ENCODE assay signal across 12 cellular contexts in genomic region chr16:1154291-1154886, GRCh38. TPM values are rescaled to one million over a fixed set of nuclear protein-coding genes. Genes with fewer than 3 reads are reported as not detected.
DNase-seq lines count a peak whose midpoint lies in the region; ATAC-seq, FAIRE-seq and TF ChIP-seq lines count a peak whose summit lies in the region.
"Had no signal": no experiment of that assay in that cellular context is flagged by ENCODE, and none has a peak within 500 bp of the region (broad histone marks: within the 10 kb centered on the region; RNA-seq: fewer than 3 reads in every experiment).

No MANE protein-coding gene starts in this region.

- no peak for TF ChIP-seq POLR2A in endothelial cell of umbilical vein (IDR thresholded peaks at IDR 0.05; ENCODE audit: low read depth, low read length)

- DNase-seq in activated T-cell treated with anti-CD3 and anti-CD28 coated beads, Interleukin-2, amount 50 U/mL, for 4 hours, result no peak
- no peak for DNase-seq in activated T-cell treated with anti-CD3 and anti-CD28 coated beads, Interleukin-2, amount 50 U/mL, for 72 hours
- DNase-seq in endothelial cell of umbilical vein (ENCODE audit: low read depth, low spot score) (no peak), type B pancreatic cell (ENCODE audit: extremely low spot score, unreplicated experiment) (no peak), HuH-7 (ENCODE audit: low spot score) (no peak)
- no peak for DNase-seq in activated CD4-positive, alpha-beta memory T cell treated with anti-CD3 and anti-CD28 coated beads, Interleukin-2, amount 10 ng/mL, durations not matched to agents 7 days and 5 days
- DNase-seq: left lung, NCI-H446 had no signal

- H3K9ac ChIP-seq in endothelial cell of umbilical vein (replicated peaks; ENCODE audit: extremely low read depth, insufficient read depth, low read length) (no peak overlapping the region), mucosa of stomach (ENCODE audit: low read length) (peak overlapping the region; percentile 39)

- no peak overlapping the region for H3K4me2 ChIP-seq in endothelial cell of umbilical vein (ENCODE audit: insufficient read depth, low read length)

- H3K4me1 ChIP-seq in endothelial cell of umbilical vein (ENCODE audit: control insufficient read depth, extremely low read depth, insufficient read depth, low read length) (no peaks in the 10 kb centered on the region), mucosa of stomach (ENCODE audit: control insufficient read depth, insufficient read depth, low read length) (peaks cover 25% of the 10 kb centered on the region)

- no peaks in the 10 kb centered on the region for H3K36me3 Mint-ChIP-seq in activated T-cell treated with anti-CD3 and anti-CD28 coated beads, Interleukin-2, amount 50 U/mL, for 4 hours (ENCODE audit: insufficient read depth)
- no peaks in the 10 kb centered on the region for H3K36me3 Mint-ChIP-seq in activated T-cell treated with anti-CD3 and anti-CD28 coated beads, Interleukin-2, amount 50 U/mL, for 72 hours (ENCODE audit: insufficient read depth in 2 of 2)
- H3K36me3 Mint-ChIP-seq in type B pancreatic cell, result no peaks in the 10 kb centered on the region
- H3K36me3 Mint-ChIP-seq in activated CD4-positive, alpha-beta memory T cell treated with anti-CD3 and anti-CD28 coated beads, Interleukin-2, amount 10 ng/mL, durations not matched to agents 7 days and 5 days (ENCODE audit: low read depth), result no peaks in the 10 kb centered on the region

- no peak overlapping the region for H3K4me3 ChIP-seq in endothelial cell of umbilical vein (replicated peaks in 1 of 3; ENCODE audit: insufficient read depth in 1 of 3, low read depth in 1 of 3, low read length in 3 of 3)
- no peak overlapping the region for H3K4me3 ChIP-seq in mucosa of stomach (ENCODE audit: low read length)
- H3K4me3 ChIP-seq: left lung had no signal

- CTCF ChIA-PET in endothelial cell of umbilical vein (lab: Charles Lee), result no interaction called here
- CTCF ChIA-PET in activated CD4-positive, alpha-beta memory T cell treated with anti-CD3 and anti-CD28 coated beads, Interleukin-2, amount 10 ng/mL, durations not matched to agents 7 days and 5 days (lab: Charles Lee), result no interaction called here

- H3K9me3 Mint-ChIP-seq in activated T-cell treated with anti-CD3 and anti-CD28 coated beads, Interleukin-2, amount 50 U/mL, for 4 hours, result no peaks in the 10 kb centered on the region
- no peaks in the 10 kb centered on the region for H3K9me3 Mint-ChIP-seq in activated T-cell treated with anti-CD3 and anti-CD28 coated beads, Interleukin-2, amount 50 U/mL, for 72 hours
- H3K9me3 Mint-ChIP-seq in type B pancreatic cell, result no peaks in the 10 kb centered on the region
- H3K9me3 Mint-ChIP-seq in activated CD4-positive, alpha-beta memory T cell treated with anti-CD3 and anti-CD28 coated beads, Interleukin-2, amount 10 ng/mL, durations not matched to agents 7 days and 5 days, result no peaks in the 10 kb centered on the region

- POLR2A ChIA-PET in endothelial cell of umbilical vein (lab: Charles Lee), result no interaction called here
- POLR2A ChIA-PET in activated CD4-positive, alpha-beta memory T cell treated with anti-CD3 and anti-CD28 coated beads, Interleukin-2, amount 10 ng/mL, durations not matched to agents 7 days and 5 days (lab: Charles Lee), result no interaction called here

- no peaks in the 10 kb centered on the region for H3K79me2 ChIP-seq in endothelial cell of umbilical vein (ENCODE audit: control insufficient read depth, insufficient read depth, low read length)

- no peak for ATAC-seq in activated T-cell treated with anti-CD3 and anti-CD28 coated beads, Interleukin-2, amount 50 U/mL, for 4 hours
- ATAC-seq in activated T-cell treated with anti-CD3 and anti-CD28 coated beads, Interleukin-2, amount 50 U/mL, for 72 hours (replicated peaks in 1 of 2), result no peak
- no peak for ATAC-seq in HG03045 (IDR thresholded peaks at IDR 0.05; ENCODE audit: unreplicated experiment)
- ATAC-seq: left lung had no signal

- H3K36me3 ChIP-seq in endothelial cell of umbilical vein (ENCODE audit: control insufficient read depth in 2 of 2, extremely low read depth in 1 of 2, insufficient read depth in 2 of 2, low read length in 2 of 2), result no peaks in the 10 kb centered on the region
- no peaks in the 10 kb centered on the region for H3K36me3 ChIP-seq in mucosa of stomach (ENCODE audit: control insufficient read depth, insufficient read depth, low read length)
- H3K36me3 ChIP-seq: left lung had no signal

- H3K27ac Mint-ChIP-seq in activated T-cell treated with anti-CD3 and anti-CD28 coated beads, Interleukin-2, amount 50 U/mL, for 72 hours, result no peak overlapping the region
- H3K27ac Mint-ChIP-seq in type B pancreatic cell, result no peak overlapping the region
- no peak overlapping the region for H3K27ac Mint-ChIP-seq in activated CD4-positive, alpha-beta memory T cell treated with anti-CD3 and anti-CD28 coated beads, Interleukin-2, amount 10 ng/mL, durations not matched to agents 7 days and 5 days

- intact Hi-C loops in endothelial cell of umbilical vein (cut with micrococcal nuclease), result no loop called here

- H4K20me1 ChIP-seq in endothelial cell of umbilical vein (replicated peaks; ENCODE audit: control insufficient read depth, extremely low read depth, insufficient read depth, low read length), result no peaks in the 10 kb centered on the region

- peaks cover 5% of the 10 kb centered on the region for H3K4me1 Mint-ChIP-seq in activated T-cell treated with anti-CD3 and anti-CD28 coated beads, Interleukin-2, amount 50 U/mL, for 4 hours (ENCODE audit: low read depth)
- peaks cover 5% of the 10 kb centered on the region for H3K4me1 Mint-ChIP-seq in activated T-cell treated with anti-CD3 and anti-CD28 coated beads, Interleukin-2, amount 50 U/mL, for 72 hours (ENCODE audit: low read depth)
- peaks cover 6% of the 10 kb centered on the region for H3K4me1 Mint-ChIP-seq in type B pancreatic cell (ENCODE audit: unreplicated experiment)
- no peaks in the 10 kb centered on the region for H3K4me1 Mint-ChIP-seq in activated CD4-positive, alpha-beta memory T cell treated with anti-CD3 and anti-CD28 coated beads, Interleukin-2, amount 10 ng/mL, durations not matched to agents 7 days and 5 days

- H3K9me3 ChIP-seq in endothelial cell of umbilical vein (replicated peaks; ENCODE audit: control insufficient read depth, insufficient read depth, low read length) (no peaks in the 10 kb centered on the region), mucosa of stomach (ENCODE audit: control insufficient read depth, low read length) (no peaks in the 10 kb centered on the region)
- H3K9me3 ChIP-seq: left lung had no signal

- H3K9me1 ChIP-seq in endothelial cell of umbilical vein (replicated peaks; ENCODE audit: control insufficient read depth, extremely low read depth, insufficient read depth, low read length), result no peaks in the 10 kb centered on the region

- peak overlapping the region; percentile 11 for H3K4me3 Mint-ChIP-seq in activated T-cell treated with anti-CD3 and anti-CD28 coated beads, Interleukin-2, amount 50 U/mL, for 4 hours
- peak overlapping the region in 1 of 2 donors; percentile 22 for H3K4me3 Mint-ChIP-seq in activated T-cell treated with anti-CD3 and anti-CD28 coated beads, Interleukin-2, amount 50 U/mL, for 72 hours
- peak overlapping the region; percentile 79 for H3K4me3 Mint-ChIP-seq in type B pancreatic cell
- H3K4me3 Mint-ChIP-seq in activated CD4-positive, alpha-beta memory T cell treated with anti-CD3 and anti-CD28 coated beads, Interleukin-2, amount 10 ng/mL, durations not matched to agents 7 days and 5 days, result no peak overlapping the region

- peaks cover 16% of the 10 kb centered on the region for H3K27me3 Mint-ChIP-seq in activated T-cell treated with anti-CD3 and anti-CD28 coated beads, Interleukin-2, amount 50 U/mL, for 4 hours (ENCODE audit: low read depth)
- H3K27me3 Mint-ChIP-seq in activated T-cell treated with anti-CD3 and anti-CD28 coated beads, Interleukin-2, amount 50 U/mL, for 72 hours (ENCODE audit: low read depth), result peaks cover 7% of the 10 kb centered on the region
- H3K27me3 Mint-ChIP-seq in type B pancreatic cell, result peaks cover 7% of the 10 kb centered on the region
- peaks cover 8% of the 10 kb centered on the region for H3K27me3 Mint-ChIP-seq in activated CD4-positive, alpha-beta memory T cell treated with anti-CD3 and anti-CD28 coated beads, Interleukin-2, amount 10 ng/mL, durations not matched to agents 7 days and 5 days

- H2AFZ ChIP-seq in endothelial cell of umbilical vein (ENCODE audit: low read depth, low read length), result no peak overlapping the region

- peaks cover 16 to 22% of the 10 kb centered on the region in 2 experiments for H3K27me3 ChIP-seq in endothelial cell of umbilical vein (ENCODE audit: control insufficient read depth in 2 of 2, insufficient read depth in 2 of 2, low read length in 2 of 2)
- H3K27me3 ChIP-seq in mucosa of stomach (ENCODE audit: control insufficient read depth, insufficient read depth, low read length), result peaks cover 47% of the 10 kb centered on the region

- dilution Hi-C loops in endothelial cell of umbilical vein (cut with MboI; ENCODE audit: extremely low pct_ligation_motif_present, low sequenced_read_pairs), result no loop called here

- BruUV-seq in endothelial cell of umbilical vein (replicated peaks; lab: Mats Ljungman, UMichigan), result no TSS peak

- TF ChIP-seq CTCF in endothelial cell of umbilical vein (IDR thresholded peaks at IDR 0.05; ENCODE audit: extremely low read depth in 1 of 2, insufficient read depth in 1 of 2, low read depth in 1 of 2, low read length in 2 of 2) (no peak), type B pancreatic cell (conservative IDR thresholded peaks at IDR 0.05) (no peak)

- no peak for FAIRE-seq in endothelial cell of umbilical vein (lab: Jason Lieb, UNC)

- H3K27ac ChIP-seq in endothelial cell of umbilical vein (ENCODE audit: insufficient read depth, low read depth, low read length), result no peak overlapping the region
- H3K27ac ChIP-seq: left lung had no signal

RNA-seq across cellular contexts. Expression of gene CACNA1H, which starts 1.5 kb away (rescaled TPM):
- under 1 TPM; 0.34 to 0.51 (median 0.41) TPM for total RNA-seq in activated T-cell treated with anti-CD3 and anti-CD28 coated beads, Interleukin-2, amount 50 U/mL, for 4 hours
- under 1 TPM; 0.48 to 0.79 TPM for total RNA-seq in activated T-cell treated with anti-CD3 and anti-CD28 coated beads, Interleukin-2, amount 50 U/mL, for 72 hours
- total RNA-seq in endothelial cell of umbilical vein, result not detected in 2 replicates
- 0.03 and 0.05 TPM in 2 replicates for polyA plus RNA-seq in endothelial cell of umbilical vein
- 0.01 and 0.03 TPM in 2 replicates for polyA plus RNA-seq in endothelial cell of umbilical vein (2011; cell fraction: cytosol; rRNA removed)
- 0.08 and 0.31 TPM in 2 replicates for polyA plus RNA-seq in endothelial cell of umbilical vein (2011; cell fraction: nucleus; rRNA removed)
- polyA plus RNA-seq in endothelial cell of umbilical vein (2012), result 0.01 and 0.53 TPM in 2 replicates
- not detected in 2 replicates for polyA minus RNA-seq in endothelial cell of umbilical vein
- not detected for polyA minus RNA-seq in endothelial cell of umbilical vein (2011; cell fraction: cytosol; rRNA and poly(A)+ RNA removed)
- 0.05 TPM in 1 of 2 replicates, not detected in the other for polyA minus RNA-seq in endothelial cell of umbilical vein (2011; cell fraction: nucleus; rRNA and poly(A)+ RNA removed)
- 23.2 and 38.1 TPM in 2 replicates for total RNA-seq in type B pancreatic cell (ENCODE audit: low replicate concordance)
- total RNA-seq in activated CD4-positive, alpha-beta memory T cell treated with anti-CD3 and anti-CD28 coated beads, Interleukin-2, amount 10 ng/mL, durations not matched to agents 7 days and 5 days, result under 1 TPM; 0.58 to 0.83 TPM

RNA-seq across cellular contexts. Expression of gene C1QTNF8, which starts 58.3 kb away (rescaled TPM):
- total RNA-seq in activated T-cell treated with anti-CD3 and anti-CD28 coated beads, Interleukin-2, amount 50 U/mL, for 4 hours, result not detected
- total RNA-seq in activated T-cell treated with anti-CD3 and anti-CD28 coated beads, Interleukin-2, amount 50 U/mL, for 72 hours, result not detected
- not detected in 2 replicates for total RNA-seq in endothelial cell of umbilical vein
- not detected in 2 replicates for polyA plus RNA-seq in endothelial cell of umbilical vein
- polyA plus RNA-seq in endothelial cell of umbilical vein (2011; cell fraction: cytosol; rRNA removed), result not detected in 2 replicates
- not detected in 2 replicates for polyA plus RNA-seq in endothelial cell of umbilical vein (2011; cell fraction: nucleus; rRNA removed)
- not detected in 2 replicates for polyA plus RNA-seq in endothelial cell of umbilical vein (2012)
- polyA minus RNA-seq in endothelial cell of umbilical vein, result not detected in 2 replicates
- not detected for polyA minus RNA-seq in endothelial cell of umbilical vein (2011; cell fraction: cytosol; rRNA and poly(A)+ RNA removed)
- not detected in 2 replicates for polyA minus RNA-seq in endothelial cell of umbilical vein (2011; cell fraction: nucleus; rRNA and poly(A)+ RNA removed)
- not detected in 2 replicates for total RNA-seq in type B pancreatic cell (ENCODE audit: low replicate concordance)
- total RNA-seq in activated CD4-positive, alpha-beta memory T cell treated with anti-CD3 and anti-CD28 coated beads, Interleukin-2, amount 10 ng/mL, durations not matched to agents 7 days and 5 days, result not detected
- total RNA-seq: dermis microvascular lymphatic vessel endothelial cell; left lung; T-helper 1 cell treated with Interleukin-12 subunit alpha and Interleukin-12 subunit beta and Interleukin-4 antibody, amounts not matched to agents 30 ng/mL and 1 ng/mL, for 36 hours had no signal

Comparison
In these comparisons a context has a peak if more than half of its experiments do, and no peak if none do; other contexts are left out.
1. RNA of gene CACNA1H, which starts 1.5 kb away (total RNA-seq): 23.2 to 38.1 TPM in type B pancreatic cell; 0.58 to 0.83 TPM in activated CD4-positive, alpha-beta memory T cell treated with anti-CD3 and anti-CD28 coated beads, Interleukin-2, amount 10 ng/mL, durations not matched to agents 7 days and 5 days, 0.48 to 0.79 TPM in activated T-cell treated with anti-CD3 and anti-CD28 coated beads, Interleukin-2, amount 50 U/mL, for 72 hours, 0.34 to 0.51 TPM in activated T-cell treated with anti-CD3 and anti-CD28 coated beads, Interleukin-2, amount 50 U/mL, for 4 hours and not detected in endothelial cell of umbilical vein; every median in the first group is over 10 times any median in the second.